Comparison of ENCODE assay signal across 1 cellular context in the genomic region with DNA sequence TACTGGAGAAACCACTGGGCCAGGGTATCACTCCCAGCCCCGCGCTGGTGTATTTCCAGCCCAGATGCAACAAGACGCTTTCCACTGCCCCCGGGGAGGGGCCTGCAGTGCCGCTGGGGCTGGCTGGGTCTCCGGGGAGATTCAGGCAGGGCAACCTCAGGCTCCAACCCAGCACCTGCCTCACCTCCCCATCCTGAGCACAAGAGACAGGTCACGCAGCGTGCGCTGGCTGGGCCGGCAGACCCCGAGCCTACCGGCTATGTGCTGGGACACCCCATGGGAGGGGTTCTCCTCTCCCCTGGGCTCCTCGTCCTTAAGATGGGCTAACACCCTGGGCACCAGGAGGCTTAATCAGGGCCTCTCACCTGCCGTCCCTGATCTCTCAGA.
TF ChIP-seq lines count a peak whose summit lies in the region.

No MANE protein-coding gene starts in this region.

TF ChIP-seq in A549, 52 proteins besides CTCF, POLR2A, EP300 and RAD21:
- TF ChIP-seq, protein P1, sequence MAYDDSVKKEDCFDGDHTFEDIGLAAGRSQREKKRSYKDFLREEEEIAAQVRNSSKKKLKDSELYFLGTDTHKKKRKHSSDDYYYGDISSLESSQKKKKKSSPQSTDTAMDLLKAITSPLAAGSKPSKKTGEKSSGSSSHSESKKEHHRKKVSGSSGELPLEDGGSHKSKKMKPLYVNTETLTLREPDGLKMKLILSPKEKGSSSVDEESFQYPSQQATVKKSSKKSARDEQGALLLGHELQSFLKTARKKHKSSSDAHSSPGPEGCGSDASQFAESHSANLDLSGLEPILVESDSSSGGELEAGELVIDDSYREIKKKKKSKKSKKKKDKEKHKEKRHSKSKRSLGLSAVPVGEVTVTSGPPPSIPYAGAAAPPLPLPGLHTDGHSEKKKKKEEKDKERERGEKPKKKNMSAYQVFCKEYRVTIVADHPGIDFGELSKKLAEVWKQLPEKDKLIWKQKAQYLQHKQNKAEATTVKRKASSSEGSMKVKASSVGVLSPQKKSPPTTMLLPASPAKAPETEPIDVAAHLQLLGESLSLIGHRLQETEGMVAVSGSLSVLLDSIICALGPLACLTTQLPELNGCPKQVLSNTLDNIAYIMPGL (CRISPR knock-in tag; IDR thresholded peaks at IDR 0.05; ENCODE audit: borderline replicate concordance) = no peak
- TF ChIP-seq POLR2AphosphoS2 (conservative IDR thresholded peaks at IDR 0.05; ENCODE audit: low read length) (peak; percentile 49; the same call in 1 of the 2 replicates), JUNB (IDR thresholded peaks at IDR 0.05) (no peak)
